ENCODE assay signal across 23 cellular contexts in the genomic region with DNA sequence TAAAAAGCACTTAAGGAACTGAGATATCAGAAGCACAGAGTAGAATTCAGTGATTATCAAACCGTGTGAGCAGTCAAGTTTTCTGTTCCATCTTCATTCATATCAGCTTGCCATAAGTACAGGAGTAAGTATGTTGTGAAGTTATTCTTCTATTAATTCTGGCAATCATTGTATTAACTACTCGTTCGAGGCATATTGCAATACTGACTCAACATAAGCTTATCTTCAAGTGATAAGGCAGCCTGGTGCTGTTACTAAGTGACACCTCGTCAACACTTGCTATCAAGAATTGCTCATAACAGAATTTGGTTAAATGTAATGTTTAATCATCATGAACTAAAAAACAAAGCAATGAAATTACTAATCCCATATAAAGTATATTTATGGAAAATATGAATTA.
"Had no signal": no experiment of that assay in that cellular context is flagged by ENCODE, and none has a peak within 500 bp of the region (broad histone marks: within the 10 kb centered on the region; RNA-seq: fewer than 3 reads in every experiment).

No MANE protein-coding gene starts in this region.

- H3K36me3 ChIP-seq: gastrocnemius medialis, right lobe of liver, upper lobe of left lung had no signal

- DNase-seq: activated CD4-positive, alpha-beta T cell treated with anti-CD3 and anti-CD28 coated beads for 1 hour; activated CD4-positive, alpha-beta T cell treated with anti-CD3 and anti-CD28 coated beads, Interleukin-2, amount 50 U/mL, for 48 hours; activated naive CD4-positive, alpha-beta T cell treated with anti-CD3 and anti-CD28 coated beads, Interleukin-2, amount 50 U/mL, for 16 hours; amygdala; central memory CD4-positive, alpha-beta T cell; dorsolateral prefrontal cortex; gastrocnemius medialis; kidney; mammary epithelial cell; psoas muscle; right lobe of liver; stimulated activated CD4-positive, alpha-beta T cell treated with anti-CD3 and anti-CD28 coated beads, Interleukin-4, amount 100 ng/mL, for 1 hour; T-helper 1 cell; T-helper 9 cell; testis; upper lobe of left lung had no signal

- H3K36me3 Mint-ChIP-seq: brain had no signal

- H3K27me3 ChIP-seq: dorsolateral prefrontal cortex, gastrocnemius medialis, right lobe of liver, testis, upper lobe of left lung had no signal

- H3K4me2 ChIP-seq: smooth muscle cell had no signal

- H3K9me3 ChIP-seq: gastrocnemius medialis, psoas muscle, right lobe of liver, testis, upper lobe of left lung had no signal

- H3K4me1 ChIP-seq: gastrocnemius medialis, psoas muscle, right lobe of liver, testis, upper lobe of left lung had no signal

- H3K4me1 Mint-ChIP-seq: neural crest cell had no signal

- H3K4me3 ChIP-seq: dorsolateral prefrontal cortex, gastrocnemius medialis, psoas muscle, right lobe of liver, smooth muscle cell, testis, upper lobe of left lung had no signal

- H3K4me3 Mint-ChIP-seq: brain, endodermal cell, neural crest cell had no signal

- H3K27ac ChIP-seq: dorsolateral prefrontal cortex, epithelial cell of prostate, gastrocnemius medialis, psoas muscle, right lobe of liver, testis, upper lobe of left lung had no signal

- ATAC-seq: gastrocnemius medialis, left lobe of liver, psoas muscle, right lobe of liver, SK-N-SH treated with all-trans-retinoic acid at 6 μM for 48 hours had no signal

- H3K27ac Mint-ChIP-seq: brain, endodermal cell had no signal
